Comparison of ENCODE assay signal across 9 cellular contexts in the genomic region with DNA sequence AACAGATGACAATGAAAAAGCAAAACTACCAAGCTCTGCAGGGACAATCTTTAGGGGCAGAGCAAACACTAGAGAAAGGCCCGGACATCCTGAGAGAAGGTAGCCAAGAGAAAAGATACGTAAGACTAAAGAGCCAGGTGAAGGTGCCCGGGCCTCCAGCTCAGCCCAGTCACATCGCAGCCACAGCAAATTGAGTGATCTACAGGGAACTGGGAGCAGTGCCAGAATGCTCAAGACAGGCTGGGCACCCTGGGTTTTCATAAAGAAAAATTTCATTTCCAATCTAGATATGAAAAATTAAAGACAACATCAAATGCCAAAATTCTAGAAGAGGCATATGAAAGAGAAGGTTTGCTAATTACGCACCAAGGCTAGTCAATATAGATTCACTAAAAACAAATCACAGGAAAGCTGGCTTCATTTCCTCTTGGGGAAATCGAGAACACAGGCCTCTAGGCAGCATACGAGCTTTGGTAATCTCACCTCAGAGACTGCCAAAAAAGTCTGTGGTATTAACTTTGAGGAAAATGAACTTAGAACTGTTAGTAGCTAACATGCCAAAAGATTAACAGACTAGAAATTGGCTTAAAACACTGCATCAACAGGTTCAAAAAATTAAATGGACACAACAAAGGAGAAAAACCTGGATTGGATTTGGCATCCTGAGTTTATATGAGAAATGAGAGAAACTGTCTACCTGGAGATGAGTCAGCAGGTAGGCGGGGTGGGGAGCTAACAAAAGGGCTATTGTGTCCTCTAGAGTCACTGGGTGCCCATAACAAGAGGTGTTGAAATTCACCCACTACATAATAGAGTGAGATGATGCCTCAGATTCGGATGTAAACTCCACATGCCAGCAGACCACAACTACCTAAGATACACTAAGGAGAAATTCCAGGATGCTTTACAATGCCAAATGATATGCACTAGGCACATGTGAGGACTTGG. TPM values are rescaled to one million over a fixed set of nuclear protein-coding genes. Genes with fewer than 3 reads are reported as not detected.
A peak's percentile ranks its signal among the peaks of the same experiment; 100 is the strongest.
DNase-seq lines count a peak whose midpoint lies in the region; ATAC-seq, FAIRE-seq and TF ChIP-seq lines count a peak whose summit lies in the region.
"Had no signal": no experiment of that assay in that cellular context is flagged by ENCODE, and none has a peak within 500 bp of the region (broad histone marks: within the 10 kb centered on the region; RNA-seq: fewer than 3 reads in every experiment).

No MANE protein-coding gene starts in this region.

- H3K9ac ChIP-seq in HUES48 (ENCODE audit: low read depth, low read length): peak overlapping the region; percentile 52
- H3K9ac ChIP-seq in HepG2 (ENCODE audit: insufficient read depth, low read depth, low read length): peak overlapping the region; percentile 39

- BruUV-seq in HepG2 (replicated peaks; lab: Mats Ljungman, UMichigan): no TSS peak

- 24 to 31% methylated on average over 9 of the region's 9 CpGs for WGBS in body of pancreas, 2 donors
- WGBS in HepG2 (ENCODE audit: low lambda C conversion rate): 70% methylated on average over 9 of the region's 9 CpGs
- 58 to 59% methylated on average over 9 of the region's 9 CpGs for WGBS in lower leg skin, 2 donors

- H3K9me3 Mint-ChIP-seq in CD4-positive, alpha-beta memory T cell: no peaks in the 10 kb centered on the region

- H3K27me3 ChIP-seq in CD4-positive, alpha-beta memory T cell (ENCODE audit: insufficient read depth, low read length): no peaks in the 10 kb centered on the region
- no peaks in the 10 kb centered on the region for H3K27me3 ChIP-seq in HUES48 (ENCODE audit: control insufficient read depth, insufficient read depth, low read length)
- H3K27me3 ChIP-seq in body of pancreas: no peaks in the 10 kb centered on the region
- no peaks in the 10 kb centered on the region for H3K27me3 ChIP-seq in HepG2 (ENCODE audit: control insufficient read depth in 1 of 2, insufficient read depth in 2 of 2, low read length in 2 of 2)
- H3K27me3 ChIP-seq in vagina: no peaks in the 10 kb centered on the region
- H3K27me3 ChIP-seq: cardiac muscle cell had no signal

- no peak overlapping the region for H3K4me3 Mint-ChIP-seq in CD4-positive, alpha-beta memory T cell

- peak; percentile 84 for ATAC-seq in body of pancreas
- ATAC-seq in HepG2: peak; percentile 91
- no peak for ATAC-seq in GM21447 (IDR thresholded peaks at IDR 0.05; ENCODE audit: unreplicated experiment)

- no peak for TF ChIP-seq RAD21 in HepG2 (CRISPR knock-in tag; IDR thresholded peaks at IDR 0.05)

- no peaks in the 10 kb centered on the region for H3K9me3 ChIP-seq in CD4-positive, alpha-beta memory T cell (ENCODE audit: control insufficient read depth in 1 of 2, low read length in 2 of 2)
- H3K9me3 ChIP-seq in HUES48 (ENCODE audit: control insufficient read depth, insufficient read depth, low read length) (no peaks in the 10 kb centered on the region), body of pancreas (no peaks in the 10 kb centered on the region), HepG2 (ENCODE audit: low read length) (no peaks in the 10 kb centered on the region), vagina (no peaks in the 10 kb centered on the region)

- H3K4me1 ChIP-seq in CD4-positive, alpha-beta memory T cell (ENCODE audit: insufficient read depth, low read length): peaks cover 47% of the 10 kb centered on the region
- H3K4me1 ChIP-seq in HUES48 (ENCODE audit: control insufficient read depth, insufficient read depth, low read length): peaks cover 67% of the 10 kb centered on the region
- peaks cover 73% of the 10 kb centered on the region for H3K4me1 ChIP-seq in body of pancreas
- peaks cover 57% of the 10 kb centered on the region for H3K4me1 ChIP-seq in HepG2 (ENCODE audit: insufficient read depth, low read length)
- peaks cover 73% of the 10 kb centered on the region for H3K4me1 ChIP-seq in vagina

- TF ChIP-seq POLR2A in body of pancreas (IDR thresholded peaks at IDR 0.05): peak in 1 of 3 donors; percentile 33
- TF ChIP-seq POLR2A in HepG2 (IDR thresholded peaks at IDR 0.05; ENCODE audit: insufficient read depth in 1 of 2, low read depth in 2 of 2, low read length in 2 of 2): no peak; a peak in 1 of 4 replicates
- TF ChIP-seq POLR2A in vagina (IDR thresholded peaks at IDR 0.05): no peak
- TF ChIP-seq POLR2A in lower leg skin (IDR thresholded peaks at IDR 0.05): no peak

- peaks cover 51% of the 10 kb centered on the region for H4K20me1 ChIP-seq in HepG2 (ENCODE audit: insufficient read depth, low read length)

- POLR2A ChIA-PET in CD4-positive, alpha-beta memory T cell (lab: Charles Lee; ENCODE audit: partially characterized antibody): no interaction called here
- POLR2A ChIA-PET in HepG2 (lab: Yijun Ruan, JAX): interaction anchor here (0.9 to 1.2 kb wide), 2 partner anchors 13 to 346 kb away, joined by 4 read pairs; partner anchors contain the start of gene RAB20

- CTCF ChIA-PET in CD4-positive, alpha-beta memory T cell (lab: Charles Lee; ENCODE audit: partially characterized antibody): no interaction called here
- CTCF ChIA-PET in HepG2 (lab: Yijun Ruan, JAX; ENCODE audit: low intra/inter-chr PET ratio, low total read pairs): no interaction called here

- TF ChIP-seq EP300 in HepG2 (IDR thresholded peaks at IDR 0.05; ENCODE audit: low read depth in 2 of 2, low read length in 2 of 2): peak in 1 of 2 experiments; percentile 39; a peak in 2 of 4 replicates
- TF ChIP-seq EP300 in HepG2 (CRISPR knock-in tag; IDR thresholded peaks at IDR 0.05; ENCODE audit: borderline replicate concordance): peak; percentile 56; the same call in 1 of the 2 replicates

- no peak for DNase-seq in CD4-positive, alpha-beta memory T cell
- peak; percentile 69 to 86 (median 76) for DNase-seq in body of pancreas
- peak; percentile 94 for DNase-seq in HepG2 (ENCODE audit: low spot score)
- no peak for DNase-seq in vagina (ENCODE audit: extremely low spot score in 2 of 2)
- no peak for DNase-seq in OCI-M1 (lab: John Stamatoyannopoulos, UW)
- DNase-seq in lower leg skin (ENCODE audit: low spot score in 2 of 2): no peak

- peak overlapping the region in 4 of 7 donors; percentile 5 to 55 (median 24) for H3K27ac Mint-ChIP-seq in CD4-positive, alpha-beta memory T cell

- peaks cover 86% of the 10 kb centered on the region for H3K79me2 ChIP-seq in HepG2 (ENCODE audit: insufficient read depth, low read length)

- peaks cover 47 to 74% (median 62%) of the 10 kb centered on the region in 4 donors for H3K4me1 Mint-ChIP-seq in CD4-positive, alpha-beta memory T cell

- H2AFZ ChIP-seq in HepG2 (ENCODE audit: low read length): no peak overlapping the region

- peaks cover 24 to 60% of the 10 kb centered on the region in 2 donors for H3K36me3 Mint-ChIP-seq in CD4-positive, alpha-beta memory T cell

- peaks cover 19% of the 10 kb centered on the region for H3K36me3 ChIP-seq in CD4-positive, alpha-beta memory T cell (ENCODE audit: insufficient read depth, low read length)
- H3K36me3 ChIP-seq in HUES48 (ENCODE audit: control insufficient read depth, insufficient read depth, low read length): peaks cover 61% of the 10 kb centered on the region
- H3K36me3 ChIP-seq in body of pancreas (replicated peaks in 1 of 2; ENCODE audit: insufficient read depth in 1 of 2, low read depth in 2 of 2): peaks cover 0 to 3% of the 10 kb centered on the region in 2 donors
- peaks cover 14 to 60% of the 10 kb centered on the region in 2 experiments for H3K36me3 ChIP-seq in HepG2 (replicated peaks in 1 of 2; ENCODE audit: control insufficient read depth in 1 of 2, insufficient read depth in 2 of 2, low read length in 2 of 2)
- H3K36me3 ChIP-seq in vagina: peaks cover 0 to 17% of the 10 kb centered on the region in 2 donors

- intact Hi-C loops in CD4-positive, alpha-beta memory T cell (cut with micrococcal nuclease): no loop called here
- intact Hi-C loops in body of pancreas (cut with DNase I): no loop called here
- intact Hi-C loops in HepG2 (cut with micrococcal nuclease; ENCODE audit: unreplicated experiment): loop anchor here (1.0 to 5.0 kb wide), 2 partner anchors 36 to 193 kb away; no protein-coding TSS in a partner anchor
- intact Hi-C loops in vagina (cut with DNase I): no loop called here
- intact Hi-C loops in lower leg skin (cut with DNase I; ENCODE audit: low total_unique reads): no loop called here

- H3K27me3 Mint-ChIP-seq in CD4-positive, alpha-beta memory T cell: no peaks in the 10 kb centered on the region

- H3K4me3 ChIP-seq in CD4-positive, alpha-beta memory T cell (ENCODE audit: low read length in 2 of 2): no peak overlapping the region
- peak overlapping the region; percentile 43 for H3K4me3 ChIP-seq in HUES48 (ENCODE audit: low read depth, low read length)
- H3K4me3 ChIP-seq in body of pancreas: no peak overlapping the region
- no peak overlapping the region for H3K4me3 ChIP-seq in HepG2 (replicated peaks in 1 of 3; ENCODE audit: insufficient read depth in 1 of 3, low read depth in 2 of 3, low read length in 3 of 3)
- no peak overlapping the region for H3K4me3 ChIP-seq in vagina
- H3K4me3 ChIP-seq in lower leg skin (ENCODE audit: low read depth, poor library complexity, severe bottlenecking): no peak overlapping the region
- H3K4me3 ChIP-seq: cardiac muscle cell had no signal

- in situ Hi-C loops in HepG2 (cut with HindIII; ENCODE audit: extremely low pct_ligation_motif_present, low pct_unique_long_range_greater_than_20kb): no loop called here

- no peak overlapping the region for H3K27ac ChIP-seq in CD4-positive, alpha-beta memory T cell (ENCODE audit: low read depth, low read length)
- H3K27ac ChIP-seq in HUES48 (ENCODE audit: low read depth, low read length): peak overlapping the region; percentile 96
- H3K27ac ChIP-seq in body of pancreas: peak overlapping the region; percentile 37 to 99 (median 80)
- peak overlapping the region; percentile 73 for H3K27ac ChIP-seq in HepG2 (ENCODE audit: extremely low read length, insufficient read depth, low read length)
- H3K27ac ChIP-seq in vagina: no peak overlapping the region
- H3K27ac ChIP-seq: cardiac muscle cell had no signal

- H3K4me2 ChIP-seq in HepG2 (ENCODE audit: low read depth, low read length): peak overlapping the region; percentile 25

- TF ChIP-seq CTCF in body of pancreas (IDR thresholded peaks at IDR 0.05): no peak
- no peak; the same call in 1 of the 2 replicates for TF ChIP-seq CTCF in HepG2 (CRISPR knock-in tag; IDR thresholded peaks at IDR 0.05)
- TF ChIP-seq CTCF in vagina (IDR thresholded peaks at IDR 0.05): no peak
- no peak for TF ChIP-seq CTCF in lower leg skin (IDR thresholded peaks at IDR 0.05)

- FAIRE-seq in HepG2 (lab: Jason Lieb, UNC): peak; percentile 51

RNA-seq across cellular contexts. Expression of gene ANKRD10, which starts 6.6 kb away (rescaled TPM):
- 100 to 1,000 TPM; 127 to 140 TPM for total RNA-seq in CD4-positive, alpha-beta memory T cell
- 10 to 100 TPM; 53.0 to 63.2 TPM for polyA plus RNA-seq in CD4-positive, alpha-beta memory T cell
- total RNA-seq in body of pancreas (100 to 1,000 TPM; 117 to 124 TPM), HepG2 (2016; rRNA removed; fragmentation: Illumina TruSeq; extraction: Trizol) (59.6 and 108 TPM in 2 replicates), vagina (114 TPM), lower leg skin (10 to 100 TPM; 37.3 to 51.8 (median 46.9) TPM)
- 10.2 and 11.9 TPM in 2 replicates for total RNA-seq in HepG2 (2016; cell fraction: cytosol; rRNA removed; fragmentation: Illumina TruSeq; extraction: Trizol; ENCODE audit: low read depth)
- 59.3 and 98.0 TPM in 2 replicates for total RNA-seq in HepG2 (2016; cell fraction: insoluble cytoplasmic fraction; rRNA removed; fragmentation: Illumina TruSeq; extraction: Trizol)
- 24.2 and 38.1 TPM in 2 replicates for total RNA-seq in HepG2 (2016; cell fraction: membrane; rRNA removed; fragmentation: Illumina TruSeq; extraction: Trizol)
- total RNA-seq in HepG2 (2016; cell fraction: nucleus; rRNA removed; fragmentation: Illumina TruSeq; extraction: Trizol): 241 and 262 TPM in 2 replicates
- polyA plus RNA-seq in HepG2 (2011; rRNA removed): 102 and 115 TPM in 2 replicates
- polyA plus RNA-seq in HepG2 (2011; cell fraction: cytosol; rRNA removed): 39.3 and 39.6 TPM in 2 replicates
- polyA plus RNA-seq in HepG2 (2011; cell fraction: nucleus; rRNA removed): 243 and 276 TPM in 2 replicates
- 63.9 and 67.7 TPM in 2 replicates for polyA plus RNA-seq in HepG2 (2012)
- 5.5 and 5.7 TPM in 2 replicates for polyA plus RNA-seq in HepG2 (2016; cell fraction: cytosol; fragmentation: Illumina TruSeq; extraction: Trizol; ENCODE audit: low read depth)
- polyA plus RNA-seq in HepG2 (2016; cell fraction: insoluble cytoplasmic fraction; fragmentation: Illumina TruSeq; extraction: Trizol; ENCODE audit: low read depth): 41.1 and 41.5 TPM in 2 replicates
- 14.4 and 23.2 TPM in 2 replicates for polyA plus RNA-seq in HepG2 (2016; cell fraction: membrane; fragmentation: Illumina TruSeq; extraction: Trizol; ENCODE audit: low read depth)
- 283 and 324 TPM in 2 replicates for polyA plus RNA-seq in HepG2 (2016; cell fraction: nucleus; fragmentation: Illumina TruSeq; extraction: Trizol; ENCODE audit: insufficient read depth, low read depth)
- polyA minus RNA-seq in HepG2 (2011; rRNA and poly(A)+ RNA removed; ENCODE audit: low replicate concordance): 88.1 and 160 TPM in 2 replicates
- 46.2 and 49.6 TPM in 2 replicates for polyA minus RNA-seq in HepG2 (2011; cell fraction: cytosol; rRNA and poly(A)+ RNA removed)
- polyA minus RNA-seq in HepG2 (2011; cell fraction: nucleus; rRNA and poly(A)+ RNA removed): 521 and 529 TPM in 2 replicates

Comparison
In these comparisons a context has a peak if more than half of its experiments do, and no peak if none do; other contexts are left out.
1. DNase-seq: peak in body of pancreas (4 of 4) and HepG2 (single experiment); none in CD4-positive, alpha-beta memory T cell (0 of 5), vagina (0 of 2), OCI-M1 (single experiment) and lower leg skin (0 of 2).
2. H3K27ac ChIP-seq: peak in HUES48 (single experiment), body of pancreas (4 of 4) and HepG2 (single experiment); none in CD4-positive, alpha-beta memory T cell (single experiment) and vagina (single experiment).